In genomic region chr9:95468791-95469190, GRCh38 we compare ENCODE assay signal across 21 cellular contexts.
"Had no signal": no experiment of that assay in that cellular context is flagged by ENCODE, and none has a peak within 500 bp of the region (broad histone marks: within the 10 kb centered on the region; RNA-seq: fewer than 3 reads in every experiment).

No MANE protein-coding gene starts in this region.

- H3K4me1 ChIP-seq: vagina had no signal

- DNase-seq: activated B cell treated with CpG ODN at 0.5 μM for 24 hours; activated CD4-positive, alpha-beta T cell treated with anti-CD3 and anti-CD28 coated beads for 36 hours; activated CD4-positive, alpha-beta T cell treated with anti-CD3 and anti-CD28 coated beads, Interleukin-2, amount 50 U/mL, for 48 hours; activated effector memory CD4-positive, alpha-beta T cell treated with Interleukin-2 at 50 U/mL for 16 hours; activated naive CD4-positive, alpha-beta T cell treated with anti-CD3 and anti-CD28 coated beads for 36 hours; activated naive CD8-positive, alpha-beta T cell treated with anti-CD3 and anti-CD28 coated beads, Interleukin-2, amount 10 ng/mL, durations not matched to agents 7 days and 5 days; activated T-cell treated with anti-CD3 and anti-CD28 coated beads, Interleukin-2, amount 50 U/mL, for 48 hours; amygdala; cortex of kidney; foreskin fibroblast; hypothalamus; left colon; nucleus accumbens; posterior cingulate gyrus; right lobe of liver; small intestine; stimulated activated CD4-positive, alpha-beta T cell treated with anti-CD3 and anti-CD28 coated beads, Interleukin-15, amount 100 ng/mL, for 24 hours; stimulated activated naive B cell treated with anti-CD40 and anti-IgM and Interleukin-4, amounts not matched to agents 10 μg/mL and 1 μg/mL and 100 μg/mL, for 72 hours; T-helper 9 cell; testis had no signal

- ATAC-seq: activated CD4-positive, alpha-beta T cell treated with anti-CD3 and anti-CD28 coated beads for 36 hours; left colon; stimulated activated naive B cell treated with anti-CD40 and anti-IgM and Interleukin-4, amounts not matched to agents 10 μg/mL and 1 μg/mL and 100 μg/mL, for 72 hours had no signal

- H3K27ac ChIP-seq: right lobe of liver, testis, vagina had no signal

- H3K4me3 ChIP-seq: right lobe of liver, testis, vagina had no signal

- H3K27me3 ChIP-seq: right lobe of liver, testis, vagina had no signal

- H3K9me3 ChIP-seq: right lobe of liver, testis, vagina had no signal
